9 cellular contexts compared by ENCODE assay signal in genomic region chr7:104979167-104979841, GRCh38. TPM values are rescaled to one million over a fixed set of nuclear protein-coding genes. Genes with fewer than 3 reads are reported as not detected.
DNase-seq lines count a peak whose midpoint lies in the region; ATAC-seq and TF ChIP-seq lines count a peak whose summit lies in the region.
"Had no signal": no experiment of that assay in that cellular context is flagged by ENCODE, and none has a peak within 500 bp of the region (broad histone marks: within the 10 kb centered on the region; RNA-seq: fewer than 3 reads in every experiment).

No MANE protein-coding gene starts in this region.

- ATAC-seq in naive thymus-derived CD8-positive, alpha-beta T cell = no peak

- H3K36me3 Mint-ChIP-seq in CD4-positive, alpha-beta memory T cell = peaks cover 0 to 13% of the 10 kb centered on the region in 2 donors
- H3K36me3 Mint-ChIP-seq in endothelial cell (ENCODE audit: low read depth, unreplicated experiment) (peaks cover 2% of the 10 kb centered on the region), osteocyte (ENCODE audit: unreplicated experiment) (peaks cover 3% of the 10 kb centered on the region)
- no peaks in the 10 kb centered on the region for H3K36me3 Mint-ChIP-seq in naive thymus-derived CD8-positive, alpha-beta T cell
- H3K36me3 Mint-ChIP-seq: activated naive CD8-positive, alpha-beta T cell had no signal

- H3K9me3 ChIP-seq in CD4-positive, alpha-beta memory T cell (ENCODE audit: control insufficient read depth in 1 of 2, low read length in 2 of 2) = no peaks in the 10 kb centered on the region

- H3K4me1 Mint-ChIP-seq in CD4-positive, alpha-beta memory T cell = peaks cover 9 to 35% (median 17%) of the 10 kb centered on the region in 4 donors
- H3K4me1 Mint-ChIP-seq in endothelial cell (ENCODE audit: unreplicated experiment) (peaks cover 31% of the 10 kb centered on the region), osteocyte (ENCODE audit: unreplicated experiment) (peaks cover 46% of the 10 kb centered on the region)
- H3K4me1 Mint-ChIP-seq in naive thymus-derived CD8-positive, alpha-beta T cell = peaks cover 3 to 43% (median 20%) of the 10 kb centered on the region in 4 donors

- intact Hi-C loops in CD4-positive, alpha-beta memory T cell (cut with micrococcal nuclease) = no loop called here

- peak overlapping the region in 5 of 7 donors; percentile 24 to 47 (median 32) for H3K27ac Mint-ChIP-seq in CD4-positive, alpha-beta memory T cell
- H3K27ac Mint-ChIP-seq in endothelial cell (ENCODE audit: unreplicated experiment) (peak overlapping the region; percentile 52), osteocyte (ENCODE audit: unreplicated experiment) (no peak overlapping the region)
- H3K27ac Mint-ChIP-seq in naive thymus-derived CD8-positive, alpha-beta T cell = peak overlapping the region in 8 of 10 donors; percentile 10 to 90 (median 46)

- H3K36me3 ChIP-seq in CD4-positive, alpha-beta memory T cell (ENCODE audit: insufficient read depth, low read length) = no peaks in the 10 kb centered on the region

- H3K9me3 Mint-ChIP-seq in CD4-positive, alpha-beta memory T cell = no peaks in the 10 kb centered on the region
- H3K9me3 Mint-ChIP-seq in endothelial cell (ENCODE audit: unreplicated experiment) (no peaks in the 10 kb centered on the region), osteocyte (ENCODE audit: unreplicated experiment) (no peaks in the 10 kb centered on the region)
- no peaks in the 10 kb centered on the region for H3K9me3 Mint-ChIP-seq in naive thymus-derived CD8-positive, alpha-beta T cell

- no peaks in the 10 kb centered on the region for H3K27me3 Mint-ChIP-seq in CD4-positive, alpha-beta memory T cell
- peaks cover 9% of the 10 kb centered on the region for H3K27me3 Mint-ChIP-seq in endothelial cell (ENCODE audit: unreplicated experiment)
- H3K27me3 Mint-ChIP-seq in naive thymus-derived CD8-positive, alpha-beta T cell = peaks cover 0 to 1% (median 0%) of the 10 kb centered on the region in 5 donors
- no peaks in the 10 kb centered on the region for H3K27me3 Mint-ChIP-seq in osteocyte (ENCODE audit: unreplicated experiment)
- H3K27me3 Mint-ChIP-seq: activated naive CD8-positive, alpha-beta T cell had no signal

- no peaks in the 10 kb centered on the region for H3K27me3 ChIP-seq in CD4-positive, alpha-beta memory T cell (ENCODE audit: insufficient read depth, low read length)

- no peak overlapping the region for H3K4me3 ChIP-seq in CD4-positive, alpha-beta memory T cell (ENCODE audit: low read length in 2 of 2)

- H3K4me3 Mint-ChIP-seq in CD4-positive, alpha-beta memory T cell = no peak overlapping the region
- H3K4me3 Mint-ChIP-seq in endothelial cell (ENCODE audit: unreplicated experiment) = no peak overlapping the region
- H3K4me3 Mint-ChIP-seq in naive thymus-derived CD8-positive, alpha-beta T cell = no peak overlapping the region
- no peak overlapping the region for H3K4me3 Mint-ChIP-seq in osteocyte (ENCODE audit: unreplicated experiment)
- H3K4me3 Mint-ChIP-seq: activated naive CD8-positive, alpha-beta T cell had no signal

- no peak overlapping the region for H3K27ac ChIP-seq in CD4-positive, alpha-beta memory T cell (ENCODE audit: low read depth, low read length)

- peaks cover 24% of the 10 kb centered on the region for H3K4me1 ChIP-seq in CD4-positive, alpha-beta memory T cell (ENCODE audit: insufficient read depth, low read length)

- POLR2A ChIA-PET in CD4-positive, alpha-beta memory T cell (lab: Charles Lee; ENCODE audit: partially characterized antibody) = interaction anchor here (1.0 to 16.1 kb wide), 3 partner anchors 9 to 35 kb away, joined by 3 to 760 read pairs (median 51); partner anchors contain the start of gene KMT2E
- POLR2A ChIA-PET in naive thymus-derived CD8-positive, alpha-beta T cell (lab: Charles Lee) = interaction anchor here (11.7 kb wide), 1 partner anchor 32 kb away, joined by 500 read pairs; the partner anchor contains the start of gene KMT2E

- CTCF ChIA-PET in CD4-positive, alpha-beta memory T cell (lab: Charles Lee; ENCODE audit: partially characterized antibody) = interaction anchor here (0.9 to 8.9 kb wide), 10 partner anchors 30 to 552 kb away, joined by 3 to 160 read pairs (median 10); partner anchors contain the start of genes KMT2E and RINT1

- no peak for DNase-seq in CD4-positive, alpha-beta memory T cell
- peak; percentile 54 for DNase-seq in NCI-H446 treated with DMSO at 0.1 percent for 48 hours (lab: John Stamatoyannopoulos, UW)
- no peak for DNase-seq in endothelial cell (ENCODE audit: low spot score)
- DNase-seq in naive thymus-derived CD8-positive, alpha-beta T cell = no peak
- no peak for DNase-seq in AG20443 (ENCODE audit: low spot score)
- DNase-seq in osteocyte (ENCODE audit: extremely low spot score, unreplicated experiment) = no peak
- DNase-seq in effector CD4-positive, alpha-beta T cell = no peak
- no peak for DNase-seq in HPDE6-E6E7 (ENCODE audit: extremely low spot score)

- TF ChIP-seq CTCF in endothelial cell (IDR thresholded peaks at IDR 0.05; ENCODE audit: unreplicated experiment) = no peak
- no peak for TF ChIP-seq CTCF in osteocyte (IDR thresholded peaks at IDR 0.05)

RNA-seq across cellular contexts. Expression of gene KMT2E, which starts 34.7 kb away (rescaled TPM):
- total RNA-seq in CD4-positive, alpha-beta memory T cell = 100 to 1,000 TPM; 213 to 224 TPM
- polyA plus RNA-seq in CD4-positive, alpha-beta memory T cell = 100 to 1,000 TPM; 109 to 244 TPM
- 71.0 TPM for total RNA-seq in endothelial cell (ENCODE audit: unreplicated experiment)
- total RNA-seq in naive thymus-derived CD8-positive, alpha-beta T cell = 100 to 1,000 TPM; 186 to 188 TPM
- 100 to 1,000 TPM; 119 to 193 (median 140) TPM for polyA plus RNA-seq in naive thymus-derived CD8-positive, alpha-beta T cell
- total RNA-seq in osteocyte = 72.9 and 75.6 TPM in 2 replicates
